In genomic region chr1:248905949-248906740, GRCh38 we compare ENCODE assay signal across 1 cellular context.
TF ChIP-seq lines count a peak whose summit lies in the region.

TSS of gene PGBD2 (plus strand) at chr1:248906235. CDS start at chr1:248913863, 7,628 bp downstream.

TF ChIP-seq in HepG2, 621 proteins besides CTCF, POLR2A, EP300 and RAD21 (continued from another document and continues in another):
- TF ChIP-seq NFAT5 (CRISPR knock-in tag; IDR thresholded peaks at IDR 0.05) (peak; percentile 82; the same call in 1 of the 2 replicates), NRL (CRISPR knock-in tag; IDR thresholded peaks at IDR 0.05; ENCODE audit: borderline replicate concordance) (peak; percentile 67; the same call in 1 of the 2 replicates), ZNF136 (CRISPR knock-in tag; IDR thresholded peaks at IDR 0.05; ENCODE audit: low read depth) (0 out of 2 replicates have a peak, but pooled peaks have one; percentile 62), ARID2 (CRISPR knock-in tag; IDR thresholded peaks at IDR 0.05; ENCODE audit: borderline replicate concordance) (peak; percentile 86), SIN3A (IDR thresholded peaks at IDR 0.05; ENCODE audit: borderline replicate concordance, low read depth, low read length) (no peak), ZMYM4 (CRISPR knock-in tag; IDR thresholded peaks at IDR 0.05) (peak; percentile 87), ZNF687 (CRISPR knock-in tag; IDR thresholded peaks at IDR 0.05) (peak; percentile 95), ZNF597 (CRISPR knock-in tag; IDR thresholded peaks at IDR 0.05) (0 out of 2 replicates have a peak, but pooled peaks have one; percentile 52), SP5 (CRISPR knock-in tag; IDR thresholded peaks at IDR 0.05; ENCODE audit: borderline replicate concordance, low read depth) (no peak; the same call in 1 of the 2 replicates), ZNF234 (CRISPR knock-in tag; conservative IDR thresholded peaks at IDR 0.05) (peak; percentile 97; the same call in 1 of the 2 replicates), TFDP1 (CRISPR knock-in tag; IDR thresholded peaks at IDR 0.05; ENCODE audit: borderline replicate concordance) (peak; percentile 78), ZSCAN5A (CRISPR knock-in tag; IDR thresholded peaks at IDR 0.05; ENCODE audit: borderline replicate concordance) (peak; percentile 85; the same call in 1 of the 2 replicates), PRDM10 (CRISPR knock-in tag; IDR thresholded peaks at IDR 0.05; ENCODE audit: low read depth) (no peak), CREB3 (CRISPR knock-in tag; IDR thresholded peaks at IDR 0.05) (0 out of 2 replicates have a peak, but pooled peaks have one; percentile 12), MNT (IDR thresholded peaks at IDR 0.05) (no peak), KLF6 (CRISPR knock-in tag; IDR thresholded peaks at IDR 0.05) (peak; percentile 85), MZF1 (CRISPR knock-in tag; IDR thresholded peaks at IDR 0.05; ENCODE audit: borderline replicate concordance) (no peak), MAF1 (CRISPR knock-in tag; IDR thresholded peaks at IDR 0.05; ENCODE audit: borderline replicate concordance) (peak; percentile 62; the same call in 1 of the 2 replicates), BATF2 (CRISPR knock-in tag; IDR thresholded peaks at IDR 0.05) (peak; percentile 81; the same call in 1 of the 2 replicates), ZNF576 (CRISPR knock-in tag; IDR thresholded peaks at IDR 0.05) (no peak), ZNF704 (CRISPR knock-in tag; IDR thresholded peaks at IDR 0.05; ENCODE audit: borderline replicate concordance) (peak; percentile 85)
